Comparison of ENCODE assay signal across 1 cellular context in the genomic region with DNA sequence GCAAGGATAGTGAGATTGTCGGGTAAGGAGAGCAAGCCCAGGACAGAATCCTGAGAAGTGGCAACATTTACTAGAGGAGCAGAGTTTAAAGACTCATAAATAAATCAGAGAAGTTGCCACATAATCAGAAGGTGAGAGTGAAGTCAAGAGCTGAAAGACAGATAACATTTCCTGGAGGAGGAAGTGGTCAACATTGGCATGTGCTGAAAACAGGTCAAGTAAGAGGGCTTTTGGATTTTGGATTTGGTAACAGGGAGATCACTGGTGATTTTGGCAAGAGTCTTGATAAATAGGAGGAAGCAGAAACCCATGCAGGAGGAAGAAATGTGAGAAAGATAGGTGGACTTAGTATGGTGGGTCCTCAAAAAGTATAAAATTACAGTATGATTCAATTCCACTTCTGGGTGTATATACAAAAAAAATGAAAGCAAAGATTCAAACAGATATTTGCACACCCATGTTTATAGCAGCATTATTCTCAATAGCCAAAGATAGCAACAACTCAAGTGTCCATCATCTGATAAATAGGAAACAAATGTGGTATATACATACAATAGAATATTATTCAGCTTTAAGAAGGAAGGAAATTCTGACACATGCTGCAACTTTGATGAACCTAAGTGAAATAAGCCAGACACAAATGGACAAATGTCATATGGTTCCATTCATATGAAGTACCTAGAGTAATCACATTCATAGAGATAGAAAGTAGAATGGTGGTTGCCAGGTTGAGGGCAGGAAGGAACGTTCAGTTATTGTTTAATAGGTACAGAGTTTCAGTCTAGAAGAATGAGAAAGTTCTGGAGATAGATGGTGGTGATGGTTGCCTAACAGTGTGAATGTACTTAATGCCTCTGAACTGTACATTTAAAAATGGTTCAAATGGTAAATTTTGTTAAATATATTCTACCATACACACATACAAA.
A peak's percentile ranks its signal among the peaks of the same experiment; 100 is the strongest.
TF ChIP-seq lines count a peak whose summit lies in the region.

No MANE protein-coding gene starts in this region.

TF ChIP-seq in K562, 482 proteins besides CTCF, POLR2A, EP300 and RAD21 (continued from another document and continues in another):
- TF ChIP-seq, protein P1, sequence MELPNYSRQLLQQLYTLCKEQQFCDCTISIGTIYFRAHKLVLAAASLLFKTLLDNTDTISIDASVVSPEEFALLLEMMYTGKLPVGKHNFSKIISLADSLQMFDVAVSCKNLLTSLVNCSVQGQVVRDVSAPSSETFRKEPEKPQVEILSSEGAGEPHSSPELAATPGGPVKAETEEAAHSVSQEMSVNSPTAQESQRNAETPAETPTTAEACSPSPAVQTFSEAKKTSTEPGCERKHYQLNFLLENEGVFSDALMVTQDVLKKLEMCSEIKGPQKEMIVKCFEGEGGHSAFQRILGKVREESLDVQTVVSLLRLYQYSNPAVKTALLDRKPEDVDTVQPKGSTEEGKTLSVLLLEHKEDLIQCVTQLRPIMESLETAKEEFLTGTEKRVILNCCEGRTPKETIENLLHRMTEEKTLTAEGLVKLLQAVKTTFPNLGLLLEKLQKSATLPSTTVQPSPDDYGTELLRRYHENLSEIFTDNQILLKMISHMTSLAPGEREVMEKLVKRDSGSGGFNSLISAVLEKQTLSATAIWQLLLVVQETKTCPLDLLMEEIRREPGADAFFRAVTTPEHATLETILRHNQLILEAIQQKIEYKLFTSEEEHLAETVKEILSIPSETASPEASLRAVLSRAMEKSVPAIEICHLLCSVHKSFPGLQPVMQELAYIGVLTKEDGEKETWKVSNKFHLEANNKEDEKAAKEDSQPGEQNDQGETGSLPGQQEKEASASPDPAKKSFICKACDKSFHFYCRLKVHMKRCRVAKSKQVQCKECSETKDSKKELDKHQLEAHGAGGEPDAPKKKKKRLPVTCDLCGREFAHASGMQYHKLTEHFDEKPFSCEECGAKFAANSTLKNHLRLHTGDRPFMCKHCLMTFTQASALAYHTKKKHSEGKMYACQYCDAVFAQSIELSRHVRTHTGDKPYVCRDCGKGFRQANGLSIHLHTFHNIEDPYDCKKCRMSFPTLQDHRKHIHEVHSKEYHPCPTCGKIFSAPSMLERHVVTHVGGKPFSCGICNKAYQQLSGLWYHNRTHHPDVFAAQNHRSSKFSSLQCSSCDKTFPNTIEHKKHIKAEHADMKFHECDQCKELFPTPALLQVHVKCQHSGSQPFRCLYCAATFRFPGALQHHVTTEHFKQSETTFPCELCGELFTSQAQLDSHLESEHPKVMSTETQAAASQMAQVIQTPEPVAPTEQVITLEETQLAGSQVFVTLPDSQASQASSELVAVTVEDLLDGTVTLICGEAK (IDR thresholded peaks at IDR 0.05): no peak; the same call in 1 of the 2 replicates
- TF ChIP-seq, protein P1 (CRISPR knock-in tag; IDR thresholded peaks at IDR 0.05): no peak
- TF ChIP-seq ZNF239 (CRISPR knock-in tag; IDR thresholded peaks at IDR 0.05): no peak
- TF ChIP-seq CHD1 (IDR thresholded peaks at IDR 0.05; ENCODE audit: low read length): no peak
- no peak for TF ChIP-seq PTTG1 (tag; IDR thresholded peaks at IDR 0.05; ENCODE audit: low read depth)
- no peak for TF ChIP-seq ZNF121 (CRISPR knock-in tag; conservative IDR thresholded peaks at IDR 0.05)
- no peak for TF ChIP-seq ZNF41 (CRISPR knock-in tag; conservative IDR thresholded peaks at IDR 0.05)
- no peak for TF ChIP-seq MAZ (CRISPR knock-in tag; conservative IDR thresholded peaks at IDR 0.05 in 1 of 2, IDR thresholded peaks at IDR 0.05 in 1 of 2)
- TF ChIP-seq, protein P2, sequence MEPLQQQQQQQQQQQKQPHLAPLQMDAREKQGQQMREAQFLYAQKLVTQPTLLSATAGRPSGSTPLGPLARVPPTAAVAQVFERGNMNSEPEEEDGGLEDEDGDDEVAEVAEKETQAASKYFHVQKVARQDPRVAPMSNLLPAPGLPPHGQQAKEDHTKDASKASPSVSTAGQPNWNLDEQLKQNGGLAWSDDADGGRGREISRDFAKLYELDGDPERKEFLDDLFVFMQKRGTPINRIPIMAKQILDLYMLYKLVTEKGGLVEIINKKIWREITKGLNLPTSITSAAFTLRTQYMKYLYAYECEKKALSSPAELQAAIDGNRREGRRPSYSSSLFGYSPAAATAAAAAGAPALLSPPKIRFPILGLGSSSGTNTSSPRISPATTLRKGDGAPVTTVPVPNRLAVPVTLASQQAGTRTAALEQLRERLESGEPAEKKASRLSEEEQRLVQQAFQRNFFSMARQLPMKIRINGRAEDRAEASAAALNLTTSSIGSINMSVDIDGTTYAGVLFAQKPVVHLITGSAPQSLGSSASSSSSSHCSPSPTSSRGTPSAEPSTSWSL (CRISPR knock-in tag; IDR thresholded peaks at IDR 0.05; ENCODE audit: borderline replicate concordance): no peak
- peak; percentile 56; the same call in 1 of the 2 replicates for TF ChIP-seq SOX6 (IDR thresholded peaks at IDR 0.05)
- TF ChIP-seq ZNF217 (CRISPR knock-in tag; IDR thresholded peaks at IDR 0.05): no peak
- 0 out of 2 replicates have a peak, but pooled peaks have one; percentile 45 for TF ChIP-seq EHMT2 (IDR thresholded peaks at IDR 0.05)
- TF ChIP-seq RNF2 (IDR thresholded peaks at IDR 0.05): peak; percentile 70; the same call in 1 of the 2 replicates
- TF ChIP-seq ZNF830 (CRISPR knock-in tag; IDR thresholded peaks at IDR 0.05): no peak
- TF ChIP-seq ETS2 (tag; IDR thresholded peaks at IDR 0.05; ENCODE audit: borderline replicate concordance, poor library complexity, severe bottlenecking): no peak
- TF ChIP-seq SLC30A9 (CRISPR knock-in tag; IDR thresholded peaks at IDR 0.05): no peak
- no peak for TF ChIP-seq GABPB2 (CRISPR knock-in tag; conservative IDR thresholded peaks at IDR 0.05)
- no peak for TF ChIP-seq ZSCAN32 (CRISPR knock-in tag; IDR thresholded peaks at IDR 0.05)
- TF ChIP-seq, protein P3, sequence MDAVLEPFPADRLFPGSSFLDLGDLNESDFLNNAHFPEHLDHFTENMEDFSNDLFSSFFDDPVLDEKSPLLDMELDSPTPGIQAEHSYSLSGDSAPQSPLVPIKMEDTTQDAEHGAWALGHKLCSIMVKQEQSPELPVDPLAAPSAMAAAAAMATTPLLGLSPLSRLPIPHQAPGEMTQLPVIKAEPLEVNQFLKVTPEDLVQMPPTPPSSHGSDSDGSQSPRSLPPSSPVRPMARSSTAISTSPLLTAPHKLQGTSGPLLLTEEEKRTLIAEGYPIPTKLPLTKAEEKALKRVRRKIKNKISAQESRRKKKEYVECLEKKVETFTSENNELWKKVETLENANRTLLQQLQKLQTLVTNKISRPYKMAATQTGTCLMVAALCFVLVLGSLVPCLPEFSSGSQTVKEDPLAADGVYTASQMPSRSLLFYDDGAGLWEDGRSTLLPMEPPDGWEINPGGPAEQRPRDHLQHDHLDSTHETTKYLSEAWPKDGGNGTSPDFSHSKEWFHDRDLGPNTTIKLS (IDR thresholded peaks at IDR 0.05; ENCODE audit: borderline replicate concordance, low read depth): no peak
- TF ChIP-seq NCOR1 (IDR thresholded peaks at IDR 0.05): peak; percentile 29; the same call in 1 of the 2 replicates
- no peak for TF ChIP-seq SP1 (CRISPR knock-in tag; IDR thresholded peaks at IDR 0.05)
- TF ChIP-seq, protein P4, sequence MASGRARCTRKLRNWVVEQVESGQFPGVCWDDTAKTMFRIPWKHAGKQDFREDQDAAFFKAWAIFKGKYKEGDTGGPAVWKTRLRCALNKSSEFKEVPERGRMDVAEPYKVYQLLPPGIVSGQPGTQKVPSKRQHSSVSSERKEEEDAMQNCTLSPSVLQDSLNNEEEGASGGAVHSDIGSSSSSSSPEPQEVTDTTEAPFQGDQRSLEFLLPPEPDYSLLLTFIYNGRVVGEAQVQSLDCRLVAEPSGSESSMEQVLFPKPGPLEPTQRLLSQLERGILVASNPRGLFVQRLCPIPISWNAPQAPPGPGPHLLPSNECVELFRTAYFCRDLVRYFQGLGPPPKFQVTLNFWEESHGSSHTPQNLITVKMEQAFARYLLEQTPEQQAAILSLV (tag; IDR thresholded peaks at IDR 0.05): no peak
- TF ChIP-seq FIP1L1 (IDR thresholded peaks at IDR 0.05; ENCODE audit: low read depth, low read length, poor library complexity, severe bottlenecking): no peak
- TF ChIP-seq ZNF324 (CRISPR knock-in tag; IDR thresholded peaks at IDR 0.05): no peak
- no peak for TF ChIP-seq CREBBP (IDR thresholded peaks at IDR 0.05; ENCODE audit: low read depth, low read length)
- no peak for TF ChIP-seq DACH1 (IDR thresholded peaks at IDR 0.05; ENCODE audit: partially characterized antibody)
- no peak for TF ChIP-seq ZNF184 (CRISPR knock-in tag; IDR thresholded peaks at IDR 0.05)
- TF ChIP-seq ZNF766 (CRISPR knock-in tag; conservative IDR thresholded peaks at IDR 0.05): 0 out of 2 replicates have a peak, but pooled peaks have one; percentile 40
- TF ChIP-seq TARDBP (IDR thresholded peaks at IDR 0.05): no peak
- TF ChIP-seq MECOM (CRISPR knock-in tag; IDR thresholded peaks at IDR 0.05): no peak
- TF ChIP-seq HNRNPH1 (optimal IDR thresholded peaks at IDR 0.05; ENCODE audit: low read depth, low read length): no peak
- no peak for TF ChIP-seq PTRF (tag; IDR thresholded peaks at IDR 0.05)
- TF ChIP-seq JUNB (CRISPR knock-in tag; conservative IDR thresholded peaks at IDR 0.05): no peak
- no peak for TF ChIP-seq MTA2 (IDR thresholded peaks at IDR 0.05; ENCODE audit: low read depth)
- TF ChIP-seq, protein P5, sequence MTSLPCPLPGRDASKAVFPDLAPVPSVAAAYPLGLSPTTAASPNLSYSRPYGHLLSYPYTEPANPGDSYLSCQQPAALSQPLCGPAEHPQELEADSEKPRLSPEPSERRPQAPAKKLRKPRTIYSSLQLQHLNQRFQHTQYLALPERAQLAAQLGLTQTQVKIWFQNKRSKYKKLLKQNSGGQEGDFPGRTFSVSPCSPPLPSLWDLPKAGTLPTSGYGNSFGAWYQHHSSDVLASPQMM (CRISPR knock-in tag; IDR thresholded peaks at IDR 0.05): no peak
- TF ChIP-seq, protein P6, sequence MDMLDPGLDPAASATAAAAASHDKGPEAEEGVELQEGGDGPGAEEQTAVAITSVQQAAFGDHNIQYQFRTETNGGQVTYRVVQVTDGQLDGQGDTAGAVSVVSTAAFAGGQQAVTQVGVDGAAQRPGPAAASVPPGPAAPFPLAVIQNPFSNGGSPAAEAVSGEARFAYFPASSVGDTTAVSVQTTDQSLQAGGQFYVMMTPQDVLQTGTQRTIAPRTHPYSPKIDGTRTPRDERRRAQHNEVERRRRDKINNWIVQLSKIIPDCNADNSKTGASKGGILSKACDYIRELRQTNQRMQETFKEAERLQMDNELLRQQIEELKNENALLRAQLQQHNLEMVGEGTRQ (CRISPR knock-in tag; IDR thresholded peaks at IDR 0.05): no peak
- TF ChIP-seq, protein P7, sequence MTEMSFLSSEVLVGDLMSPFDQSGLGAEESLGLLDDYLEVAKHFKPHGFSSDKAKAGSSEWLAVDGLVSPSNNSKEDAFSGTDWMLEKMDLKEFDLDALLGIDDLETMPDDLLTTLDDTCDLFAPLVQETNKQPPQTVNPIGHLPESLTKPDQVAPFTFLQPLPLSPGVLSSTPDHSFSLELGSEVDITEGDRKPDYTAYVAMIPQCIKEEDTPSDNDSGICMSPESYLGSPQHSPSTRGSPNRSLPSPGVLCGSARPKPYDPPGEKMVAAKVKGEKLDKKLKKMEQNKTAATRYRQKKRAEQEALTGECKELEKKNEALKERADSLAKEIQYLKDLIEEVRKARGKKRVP (CRISPR knock-in tag; IDR thresholded peaks at IDR 0.05): no peak
- peak; percentile 96 to 97 for TF ChIP-seq KDM1A (IDR thresholded peaks at IDR 0.05)
- TF ChIP-seq SAFB (IDR thresholded peaks at IDR 0.05; ENCODE audit: borderline replicate concordance, low read depth, low read length): no peak
- no peak for TF ChIP-seq MEF2A (IDR thresholded peaks at IDR 0.05; ENCODE audit: control insufficient read depth, low read depth, low read length)
- TF ChIP-seq CBFA2T2 (conservative IDR thresholded peaks at IDR 0.05): no peak
- peak; percentile 61 for TF ChIP-seq BRD9 (IDR thresholded peaks at IDR 0.05; ENCODE audit: low read depth, partially characterized antibody)
- no peak for TF ChIP-seq SMC3 (conservative IDR thresholded peaks at IDR 0.05; ENCODE audit: insufficient read depth, low read depth, low read length)
